ENCODE assay signal across 9 cellular contexts in genomic region chr15:68930268-68931022, GRCh38. TPM values are rescaled to one million over a fixed set of nuclear protein-coding genes. Genes with fewer than 3 reads are reported as not detected.
DNase-seq lines count a peak whose midpoint lies in the region; ATAC-seq, FAIRE-seq and TF ChIP-seq lines count a peak whose summit lies in the region.
"Had no signal": no experiment of that assay in that cellular context is flagged by ENCODE, and none has a peak within 500 bp of the region (broad histone marks: within the 10 kb centered on the region; RNA-seq: fewer than 3 reads in every experiment).

TSS of gene SPESP1 (plus strand) at chr15:68930525. CDS start at chr15:68930654, 129 bp downstream.

- peaks cover 3% of the 10 kb centered on the region for H3K9me3 Mint-ChIP-seq in astrocyte (ENCODE audit: unreplicated experiment)

- peak within 1 kb of the TSS; percentile 66 for H3K9ac ChIP-seq in astrocyte (ENCODE audit: low read length)
- H3K9ac ChIP-seq in keratinocyte (ENCODE audit: control insufficient read depth, extremely low read depth, insufficient read depth, low read length), result peak within 1 kb of the TSS; percentile 62

- H3K9me3 ChIP-seq in RWPE2 (ENCODE audit: severe bottlenecking) (no peaks in the 10 kb centered on the region), astrocyte (ENCODE audit: insufficient read depth, low read depth, low read length) (peaks cover 6% of the 10 kb centered on the region), keratinocyte (ENCODE audit: control insufficient read depth, low read depth, low read length) (no peaks in the 10 kb centered on the region)

- H3K4me3 ChIP-seq in RWPE2 (ENCODE audit: severe bottlenecking) (peak within 1 kb of the TSS; percentile 80), astrocyte (ENCODE audit: insufficient read depth, low read depth, low read length) (peak within 1 kb of the TSS; percentile 49), keratinocyte (ENCODE audit: control insufficient read depth in 2 of 3, extremely low read depth in 1 of 3, insufficient read depth in 2 of 3, low read depth in 1 of 3, low read length in 3 of 3) (peak within 1 kb of the TSS; percentile 35 to 61 (median 36))

- H3K4me2 ChIP-seq in astrocyte (ENCODE audit: low read length) (peak within 1 kb of the TSS; percentile 76), keratinocyte (ENCODE audit: control insufficient read depth, extremely low read depth, insufficient read depth, low read depth, low read length) (peak within 1 kb of the TSS; percentile 25)

- DNase-seq in RWPE2 (ENCODE audit: low spot score) (peak; percentile 94), astrocyte (ENCODE audit: low read depth) (peak; percentile 5), keratinocyte (ENCODE audit: low read depth, low spot score) (no peak), NCI-H748 (lab: John Stamatoyannopoulos, UW; ENCODE audit: unreplicated experiment) (no peak)
- peak; percentile 49 to 57 for DNase-seq in stimulated activated CD4-positive, alpha-beta T cell treated with anti-CD3 and anti-CD28 coated beads, Interleukin-4, amount 100 ng/mL, for 4 hours

- dilution Hi-C loops in keratinocyte (cut with MboI; ENCODE audit: extremely low pct_ligation_motif_present, low sequenced_read_pairs), result no loop called here

- TF ChIP-seq CTCF in RWPE2 (IDR thresholded peaks at IDR 0.05; ENCODE audit: poor library complexity, severe bottlenecking) (no peak), astrocyte (IDR thresholded peaks at IDR 0.05; ENCODE audit: insufficient read depth, low read depth, low read length) (no peak), keratinocyte (optimal IDR thresholded peaks at IDR 0.05 in 1 of 3, IDR thresholded peaks at IDR 0.05 in 1 of 3, conservative IDR thresholded peaks at IDR 0.05 in 1 of 3; ENCODE audit: extremely low read depth in 1 of 3, insufficient read depth in 2 of 3, low read length in 3 of 3) (no peak)

- H3K9me1 ChIP-seq in keratinocyte (ENCODE audit: control insufficient read depth, extremely low read depth, insufficient read depth, low read length), result no peaks in the 10 kb centered on the region

- peak within 1 kb of the TSS; percentile 70 for H2AFZ ChIP-seq in astrocyte (ENCODE audit: low read depth, low read length)
- peak within 1 kb of the TSS; percentile 40 for H2AFZ ChIP-seq in keratinocyte (ENCODE audit: control insufficient read depth, low read length)

- H4K20me1 ChIP-seq in astrocyte (ENCODE audit: insufficient read depth, low read length), result no peaks in the 10 kb centered on the region
- H4K20me1 ChIP-seq in keratinocyte (ENCODE audit: control insufficient read depth, extremely low read depth, insufficient read depth, low read length), result no peaks in the 10 kb centered on the region

- ATAC-seq in RWPE2 (ENCODE audit: low read depth), result peak; percentile 94
- no peak for ATAC-seq in GM18519 (IDR thresholded peaks at IDR 0.05; ENCODE audit: low FRiP score, unreplicated experiment)
- no peak for ATAC-seq in HG03469 (IDR thresholded peaks at IDR 0.05; ENCODE audit: unreplicated experiment)
- ATAC-seq in HG02870 (IDR thresholded peaks at IDR 0.05; ENCODE audit: unreplicated experiment), result no peak

- no peak for FAIRE-seq in astrocyte (lab: Jason Lieb, UNC)
- no peak for FAIRE-seq in keratinocyte (lab: Jason Lieb, UNC)

- H3K27me3 ChIP-seq in RWPE2 (ENCODE audit: insufficient read depth, poor library complexity, severe bottlenecking) (no peaks in the 10 kb centered on the region), astrocyte (ENCODE audit: insufficient read depth, low read length) (peaks cover 3% of the 10 kb centered on the region), keratinocyte (ENCODE audit: control insufficient read depth, extremely low read depth, insufficient read depth, low read length) (no peaks in the 10 kb centered on the region)

- H3K36me3 ChIP-seq in RWPE2 (ENCODE audit: low read depth) (peaks cover 5% of the 10 kb centered on the region; the same call in 1 of the 2 replicates), astrocyte (ENCODE audit: insufficient read depth, low read length) (no peaks in the 10 kb centered on the region), keratinocyte (ENCODE audit: control insufficient read depth in 2 of 2, extremely low read depth in 1 of 2, insufficient read depth in 2 of 2, low read length in 2 of 2) (no peaks in the 10 kb centered on the region)

- H3K36me3 Mint-ChIP-seq in astrocyte (ENCODE audit: low read depth, unreplicated experiment), result no peaks in the 10 kb centered on the region

- H3K4me1 ChIP-seq in RWPE2 (ENCODE audit: insufficient read depth, poor library complexity, severe bottlenecking) (peaks cover 11% of the 10 kb centered on the region), astrocyte (ENCODE audit: insufficient read depth, low read length) (no peaks in the 10 kb centered on the region), keratinocyte (ENCODE audit: control insufficient read depth, extremely low read depth, insufficient read depth, low read length) (no peaks in the 10 kb centered on the region)

- peaks cover 6% of the 10 kb centered on the region for H3K27me3 Mint-ChIP-seq in astrocyte (ENCODE audit: low read depth, unreplicated experiment)

- H3K79me2 ChIP-seq in astrocyte (ENCODE audit: insufficient read depth, low read length), result no peaks in the 10 kb centered on the region
- no peaks in the 10 kb centered on the region for H3K79me2 ChIP-seq in keratinocyte (ENCODE audit: control insufficient read depth, insufficient read depth, low read length)

- H3K27ac Mint-ChIP-seq in astrocyte (ENCODE audit: unreplicated experiment), result no peak within 1 kb of the TSS

- H3K4me1 Mint-ChIP-seq in astrocyte (ENCODE audit: low read depth, unreplicated experiment), result no peaks in the 10 kb centered on the region

- no peak within 1 kb of the TSS for H3K4me3 Mint-ChIP-seq in astrocyte (ENCODE audit: unreplicated experiment)

- H3K27ac ChIP-seq in RWPE2 (ENCODE audit: poor library complexity, severe bottlenecking) (peak within 1 kb of the TSS; percentile 27), astrocyte (ENCODE audit: low read depth, low read length) (no peak within 1 kb of the TSS), keratinocyte (ENCODE audit: control insufficient read depth, insufficient read depth, low read length) (peak within 1 kb of the TSS; percentile 31)

RNA-seq across cellular contexts. Expression of gene SPESP1, which starts in this region (rescaled TPM):
- total RNA-seq in astrocyte, result not detected in 2 replicates
- 3.8 to 6.1 TPM (median 5.3 TPM) in 3 replicates for polyA plus RNA-seq in keratinocyte
- 3.3 TPM for polyA plus RNA-seq in keratinocyte (2011; ENCODE audit: low read depth)
- 4.3 and 9.5 TPM in 2 replicates for polyA plus RNA-seq in keratinocyte (2011; cell fraction: cytosol; rRNA removed)
- polyA plus RNA-seq in keratinocyte (2011; cell fraction: nucleus; rRNA removed), result 5.8 and 5.9 TPM in 2 replicates
- polyA plus RNA-seq in keratinocyte (2012; ENCODE audit: low replicate concordance), result 2.8 and 3.3 TPM in 2 replicates
- polyA minus RNA-seq in keratinocyte, result 1.9 to 3.4 TPM (median 3.0 TPM) in 3 replicates
- polyA minus RNA-seq in keratinocyte (2011; cell fraction: cytosol; rRNA and poly(A)+ RNA removed), result 7.3 TPM
- polyA minus RNA-seq in keratinocyte (2011; cell fraction: nucleus; rRNA and poly(A)+ RNA removed), result 1.3 and 2.9 TPM in 2 replicates
- total RNA-seq: M059J had no signal

Comparison
In these comparisons a context has a peak if more than half of its experiments do, and no peak if none do; other contexts are left out.
1. Peak in DNase-seq, H3K4me3 ChIP-seq, H3K9ac ChIP-seq and H3K4me2 ChIP-seq in astrocyte; RNA of the gene not detected or under 1 TPM.
2. DNase-seq: peak in RWPE2 (single experiment) and stimulated activated CD4-positive, alpha-beta T cell treated with anti-CD3 and anti-CD28 coated beads, Interleukin-4, amount 100 ng/mL, for 4 hours (2 of 2); none in keratinocyte (single experiment) and NCI-H748 (single experiment).
3. Peak in every context shown above with its lines, with median percentiles within 50 percentile points of each other: H3K4me3 ChIP-seq.